30 cellular contexts compared by ENCODE assay signal in genomic region chr15:84967380-84967779, GRCh38. TPM values are rescaled to one million over a fixed set of nuclear protein-coding genes. Genes with fewer than 3 reads are reported as not detected.
A peak's percentile ranks its signal among the peaks of the same experiment; 100 is the strongest.
DNase-seq lines count a peak whose midpoint lies in the region; ATAC-seq, FAIRE-seq and TF ChIP-seq lines count a peak whose summit lies in the region.
"Had no signal": no experiment of that assay in that cellular context is flagged by ENCODE, and none has a peak within 500 bp of the region (broad histone marks: within the 10 kb centered on the region; RNA-seq: fewer than 3 reads in every experiment).

No MANE protein-coding gene starts in this region.

- no peak for TF ChIP-seq POLR2A in H1 (IDR thresholded peaks at IDR 0.05; ENCODE audit: control extremely low read depth in 1 of 2, low read depth in 2 of 2, low read length in 2 of 2)
- TF ChIP-seq POLR2A in testis (IDR thresholded peaks at IDR 0.05), result no peak

- no peaks in the 10 kb centered on the region for H3K79me1 ChIP-seq in H1 (ENCODE audit: low read depth, low read length)

- H3K4me3 Mint-ChIP-seq in natural killer cell treated with Interleukin-12 subunit alpha and Interleukin-12 subunit beta and Interleukin-15 and Interleukin-18, amount 100 ng/mL, for 72 hours, result no peak overlapping the region
- H3K4me3 Mint-ChIP-seq: activated CD8-positive, alpha-beta T cell treated with anti-CD3 and anti-CD28 coated beads, Interleukin-2, amount 10 ng/mL, durations not matched to agents 7 days and 5 days; B cell; naive B cell; T-helper 17 cell had no signal

- H2BK5ac ChIP-seq in H1 (ENCODE audit: low read depth, low read length), result peak overlapping the region; percentile 73

- no peak overlapping the region for H4K5ac ChIP-seq in H1 (ENCODE audit: insufficient read length, low read depth, low read length)

- TF ChIP-seq RAD21 in H1 (IDR thresholded peaks at IDR 0.05 in 1 of 2, conservative IDR thresholded peaks at IDR 0.05 in 1 of 2; ENCODE audit: low read depth in 2 of 2, low read length in 2 of 2), result no peak

- H3K27ac ChIP-seq in heart right ventricle, result no peak overlapping the region
- H3K27ac ChIP-seq in H1 (ENCODE audit: low read depth, low read length), result no peak overlapping the region
- no peak overlapping the region for H3K27ac ChIP-seq in smooth muscle cell (ENCODE audit: low read depth)
- no peak overlapping the region for H3K27ac ChIP-seq in testis
- no peak overlapping the region for H3K27ac ChIP-seq in right atrium auricular region
- H3K27ac ChIP-seq: breast epithelium, epithelial cell of prostate, prostate gland, RWPE1, sigmoid colon, tibial artery had no signal

- no peak for TF ChIP-seq CTCF in heart right ventricle (IDR thresholded peaks at IDR 0.05)
- no peak for TF ChIP-seq CTCF in H1 (IDR thresholded peaks at IDR 0.05; ENCODE audit: control extremely low read depth in 1 of 3, insufficient read depth in 1 of 3, low read depth in 1 of 3, low read length in 3 of 3)
- no peak for TF ChIP-seq CTCF in smooth muscle cell (IDR thresholded peaks at IDR 0.05; ENCODE audit: borderline replicate concordance, insufficient read depth, poor library complexity, severe bottlenecking)
- no peak for TF ChIP-seq CTCF in testis (IDR thresholded peaks at IDR 0.05)
- no peak for TF ChIP-seq CTCF in right atrium auricular region (IDR thresholded peaks at IDR 0.05)

- peaks cover 0 to 12% (median 0%) of the 10 kb centered on the region in 11 donors for H3K9me3 ChIP-seq in heart right ventricle
- H3K9me3 ChIP-seq in H1 (ENCODE audit: insufficient read depth in 2 of 2, low read depth in 1 of 2, low read length in 1 of 2), result peaks cover 6 to 19% of the 10 kb centered on the region in 2 experiments; a peak in 1 of 4 replicates
- H3K9me3 ChIP-seq in smooth muscle cell (replicated peaks; ENCODE audit: low read depth), result no peaks in the 10 kb centered on the region
- H3K9me3 ChIP-seq in testis, result no peaks in the 10 kb centered on the region
- H3K9me3 ChIP-seq in right atrium auricular region, result peaks cover 0 to 4% of the 10 kb centered on the region in 2 donors
- H3K9me3 ChIP-seq: breast epithelium, prostate gland had no signal

- no peaks in the 10 kb centered on the region for H3K36me3 Mint-ChIP-seq in natural killer cell treated with Interleukin-12 subunit alpha and Interleukin-12 subunit beta and Interleukin-15 and Interleukin-18, amount 100 ng/mL, for 72 hours
- H3K36me3 Mint-ChIP-seq: activated naive CD4-positive, alpha-beta T cell treated with anti-CD3 and anti-CD28 coated beads, Interleukin-2, amount 50 U/mL, for 72 hours; naive B cell had no signal

- H3K23me2 ChIP-seq in H1 (ENCODE audit: low read depth, low read length), result peaks cover 2% of the 10 kb centered on the region; the same call in 1 of the 2 replicates

- H3K4me1 Mint-ChIP-seq in natural killer cell treated with Interleukin-12 subunit alpha and Interleukin-12 subunit beta and Interleukin-15 and Interleukin-18, amount 100 ng/mL, for 72 hours (ENCODE audit: low read depth in 2 of 2), result no peaks in the 10 kb centered on the region
- H3K4me1 Mint-ChIP-seq: B cell, naive B cell, T-helper 17 cell had no signal

- H2AFZ ChIP-seq in H1 (ENCODE audit: low read length) (no peak overlapping the region), smooth muscle cell (ENCODE audit: low read depth) (peak overlapping the region; percentile 11)

- no peak overlapping the region for H2BK15ac ChIP-seq in H1 (ENCODE audit: low read length)

- WGBS in heart right ventricle, 2 donors, result 56 to 71% methylated on average over 3 of the region's 3 CpGs
- 92% methylated on average over 3 of the region's 3 CpGs; no CpG with 5 or more reads in 1 of the 2 experiments for WGBS in H1 (ENCODE audit: extremely low coverage in 1 of 2, insufficient coverage in 1 of 2, insufficient read length in 1 of 2, insufficient replicate concordance in 2 of 2, low coverage in 1 of 2, low lambda C conversion rate in 2 of 2, missing lambda C conversion rate in 1 of 2), 2 experiments
- WGBS in smooth muscle cell (ENCODE audit: low lambda C conversion rate), result 68% methylated on average over 3 of the region's 3 CpGs
- 67 to 72% methylated on average over 3 of the region's 3 CpGs for WGBS in testis, 2 donors

- H4K20me1 ChIP-seq in H1 (replicated peaks in 1 of 2; ENCODE audit: control insufficient read depth in 1 of 2, insufficient read depth in 2 of 2, low read length in 2 of 2) (no peaks in the 10 kb centered on the region), smooth muscle cell (ENCODE audit: low read depth) (no peaks in the 10 kb centered on the region)

- no peaks in the 10 kb centered on the region for H3K9me3 Mint-ChIP-seq in natural killer cell treated with Interleukin-12 subunit alpha and Interleukin-12 subunit beta and Interleukin-15 and Interleukin-18, amount 100 ng/mL, for 72 hours
- H3K9me3 Mint-ChIP-seq: activated naive CD4-positive, alpha-beta T cell treated with anti-CD3 and anti-CD28 coated beads, Interleukin-2, amount 50 U/mL, for 72 hours had no signal

- no peak overlapping the region for H3K27ac Mint-ChIP-seq in natural killer cell treated with Interleukin-12 subunit alpha and Interleukin-12 subunit beta and Interleukin-15 and Interleukin-18, amount 100 ng/mL, for 72 hours
- H3K27ac Mint-ChIP-seq: activated CD8-positive, alpha-beta T cell treated with anti-CD3 and anti-CD28 coated beads, Interleukin-2, amount 10 ng/mL, durations not matched to agents 7 days and 5 days; activated naive CD4-positive, alpha-beta T cell treated with anti-CD3 and anti-CD28 coated beads, Interleukin-2, amount 50 U/mL, for 72 hours; B cell; T-helper 17 cell had no signal

- H3K27me3 ChIP-seq in heart right ventricle (no peaks in the 10 kb centered on the region), H1 (replicated peaks in 1 of 4; ENCODE audit: control insufficient read depth in 3 of 4, extremely low read depth in 1 of 4, insufficient read depth in 3 of 4, low read length in 3 of 4) (no peaks in the 10 kb centered on the region; a peak in 1 of 7 replicates), smooth muscle cell (ENCODE audit: low read depth) (no peaks in the 10 kb centered on the region), testis (no peaks in the 10 kb centered on the region), right atrium auricular region (no peaks in the 10 kb centered on the region)
- H3K27me3 ChIP-seq: breast epithelium, sigmoid colon, tibial artery had no signal

- intact Hi-C loops in cardiac septum (cut with DNase I), result no loop called here
- intact Hi-C loops in heart right ventricle (cut with DNase I), result no loop called here
- intact Hi-C loops in testis (cut with DNase I; ENCODE audit: low total_unique reads), result no loop called here

- H3K9ac ChIP-seq in H1 (replicated peaks in 1 of 4; ENCODE audit: extremely low read depth in 1 of 4, low read depth in 3 of 4, low read length in 3 of 4) (no peak overlapping the region), smooth muscle cell (ENCODE audit: low read depth) (no peak overlapping the region)

- no peak overlapping the region for H3K4me3 ChIP-seq in heart right ventricle
- H3K4me3 ChIP-seq in H1 (ENCODE audit: extremely low read depth in 1 of 4, insufficient read depth in 2 of 4, low read depth in 3 of 4, low read length in 4 of 4), result no peak overlapping the region
- H3K4me3 ChIP-seq in smooth muscle cell, result no peak overlapping the region
- no peak overlapping the region for H3K4me3 ChIP-seq in testis
- no peak overlapping the region for H3K4me3 ChIP-seq in right atrium auricular region
- H3K4me3 ChIP-seq: breast epithelium, prostate gland, sigmoid colon, tibial artery had no signal

- no peak overlapping the region for H4K8ac ChIP-seq in H1 (ENCODE audit: extremely low read depth, insufficient read depth, low read length)

- H4K91ac ChIP-seq in H1 (replicated peaks; ENCODE audit: insufficient read length, low read length), result no peak overlapping the region

- no peaks in the 10 kb centered on the region for H3K79me2 ChIP-seq in H1 (ENCODE audit: control insufficient read depth in 1 of 2, insufficient read depth in 2 of 2, low read length in 2 of 2)
- no peaks in the 10 kb centered on the region for H3K79me2 ChIP-seq in smooth muscle cell (ENCODE audit: low read depth)

- H3K23ac ChIP-seq in H1 (ENCODE audit: insufficient read length), result no peak overlapping the region

- H2BK12ac ChIP-seq in H1 (ENCODE audit: low read depth, low read length), result no peak overlapping the region

- H3F3A ChIP-seq in smooth muscle cell (ENCODE audit: low read depth), result no peaks in the 10 kb centered on the region

- no peak overlapping the region for H2BK20ac ChIP-seq in H1 (ENCODE audit: low read length)

- no peak overlapping the region for H2AK5ac ChIP-seq in H1 (ENCODE audit: low read depth, low read length)

- peaks cover 7 to 8% of the 10 kb centered on the region in 2 donors for H3K27me3 Mint-ChIP-seq in natural killer cell treated with Interleukin-12 subunit alpha and Interleukin-12 subunit beta and Interleukin-15 and Interleukin-18, amount 100 ng/mL, for 72 hours

- H3K4ac ChIP-seq in H1 (replicated peaks; ENCODE audit: insufficient read length, low read depth, low read length), result no peak overlapping the region

- no peaks in the 10 kb centered on the region for H3K36me3 ChIP-seq in heart right ventricle
- H3K36me3 ChIP-seq in H1 (ENCODE audit: control insufficient read depth in 2 of 4, insufficient read depth in 4 of 4, low read length in 3 of 4), result no peaks in the 10 kb centered on the region
- H3K36me3 ChIP-seq in smooth muscle cell (ENCODE audit: low read depth), result no peaks in the 10 kb centered on the region
- no peaks in the 10 kb centered on the region for H3K36me3 ChIP-seq in testis (ENCODE audit: low read depth, missing control alignments)
- no peaks in the 10 kb centered on the region for H3K36me3 ChIP-seq in right atrium auricular region
- H3K36me3 ChIP-seq: breast epithelium, prostate gland, sigmoid colon, tibial artery had no signal

- peaks cover 0 to 6% (median 0%) of the 10 kb centered on the region in 9 donors for H3K4me1 ChIP-seq in heart right ventricle
- H3K4me1 ChIP-seq in H1 (replicated peaks in 1 of 4; ENCODE audit: control insufficient read depth in 3 of 4, insufficient read depth in 4 of 4, low read length in 3 of 4), result peaks cover 0 to 4% (median 0%) of the 10 kb centered on the region in 4 experiments; a peak in 4 of 7 replicates
- H3K4me1 ChIP-seq in smooth muscle cell (ENCODE audit: low read depth), result no peaks in the 10 kb centered on the region
- H3K4me1 ChIP-seq in testis, result no peaks in the 10 kb centered on the region
- no peaks in the 10 kb centered on the region for H3K4me1 ChIP-seq in right atrium auricular region
- H3K4me1 ChIP-seq: breast epithelium, prostate gland, sigmoid colon, tibial artery had no signal

- no peak overlapping the region for H3K18ac ChIP-seq in H1 (ENCODE audit: extremely low read depth, low read length)

- FAIRE-seq in H1 (lab: Jason Lieb, UNC), result no peak
- FAIRE-seq: A204.1, GM12892, keratinocyte had no signal

- DNase-seq in cardiac septum (ENCODE audit: low spot score) (peak; percentile 14), heart right ventricle (no peak), MV-4-11 (lab: John Stamatoyannopoulos, UW) (peak; percentile 81), H1 (ENCODE audit: low read depth in 1 of 2, low spot score in 2 of 2) (no peak), smooth muscle cell (lab: John Stamatoyannopoulos, UW; ENCODE audit: unreplicated experiment) (no peak), testis (no peak), right atrium auricular region (ENCODE audit: low spot score) (no peak)
- DNase-seq in natural killer cell treated with Interleukin-12 subunit alpha and Interleukin-12 subunit beta and Interleukin-15 and Interleukin-18, amount 100 ng/mL, for 72 hours (ENCODE audit: low spot score), result no peak
- DNase-seq: activated CD4-positive, alpha-beta T cell treated with anti-CD3 and anti-CD28 coated beads for 1 hour; activated CD8-positive, alpha-beta T cell treated with anti-CD3 and anti-CD28 coated beads, Interleukin-2, amount 10 ng/mL, durations not matched to agents 7 days and 5 days; amygdala; effector CD8-positive, alpha-beta T cell; left ventricle myocardium superior; naive B cell; NCI-H1105; NCI-H187; NCI-H510A; sigmoid colon; stimulated activated CD4-positive, alpha-beta T cell treated with anti-CD3 and anti-CD28 coated beads, Interleukin-4, amount 100 ng/mL, for 1 hour; T-helper 17 cell; tibial artery had no signal

- no peak for ATAC-seq in heart right ventricle
- no peak for ATAC-seq in natural killer cell treated with Interleukin-12 subunit alpha and Interleukin-12 subunit beta and Interleukin-15 and Interleukin-18, amount 100 ng/mL, for 72 hours
- ATAC-seq: activated CD8-positive, alpha-beta T cell treated with anti-CD3 and anti-CD28 coated beads, Interleukin-2, amount 10 ng/mL, durations not matched to agents 7 days and 5 days; activated naive CD4-positive, alpha-beta T cell treated with anti-CD3 and anti-CD28 coated beads, Interleukin-2, amount 50 U/mL, for 72 hours; left ventricle myocardium superior; T-helper 17 cell had no signal

- H2BK120ac ChIP-seq in H1 (replicated peaks; ENCODE audit: low read depth, low read length), result no peak overlapping the region

- H3K4me2 ChIP-seq in H1 (ENCODE audit: insufficient read depth in 1 of 2, low read depth in 2 of 2, low read length in 2 of 2) (no peak overlapping the region), smooth muscle cell (no peak overlapping the region)

- no peak for TF ChIP-seq EP300 in H1 (IDR thresholded peaks at IDR 0.05; ENCODE audit: borderline replicate concordance in 1 of 2, low read depth in 2 of 2, low read length in 2 of 2)

- CTCF ChIA-PET in H1 (lab: Charles Lee; ENCODE audit: partially characterized antibody), result no interaction called here

- H3K56ac ChIP-seq in H1 (replicated peaks; ENCODE audit: insufficient read length, low read depth, low read length), result no peak overlapping the region

- no peak overlapping the region for H3K14ac ChIP-seq in H1 (ENCODE audit: insufficient read length)

- POLR2A ChIA-PET in H1 (lab: Charles Lee; ENCODE audit: partially characterized antibody), result no interaction called here

RNA-seq across cellular contexts. Expression of gene PDE8A, which starts 14.3 kb away (rescaled TPM):
- total RNA-seq in cardiac septum (28.2 TPM), heart right ventricle (10 to 100 TPM; 13.1 to 20.3 (median 17.4) TPM), smooth muscle cell (17.5 and 19.8 TPM in 2 replicates), testis (10 to 100 TPM; 67.3 to 67.8 TPM), right atrium auricular region (10 to 100 TPM; 19.2 to 23.2 TPM)
- polyA plus RNA-seq in heart right ventricle (10 to 100 TPM; 10.9 to 46.7 TPM), H1 (2011; rRNA removed) (4.8 and 7.8 TPM in 2 replicates), smooth muscle cell (4.3 and 5.5 TPM in 2 replicates), testis (ENCODE audit: insufficient read depth, low read depth, low replicate concordance) (27.8 TPM)
- 4.5 and 6.9 TPM in 2 replicates for total RNA-seq in H1 (2021; fragmentation: NEBNext Ultra II Directional; extraction: Animal tissue kit (Norgen Biotek cat#: 25700))
- 7.7 TPM for polyA plus RNA-seq in H1 (2011; cell fraction: cytosol; rRNA removed)
- polyA plus RNA-seq in H1 (2011; cell fraction: nucleus; rRNA removed), result 15.3 TPM
- 4.7 to 7.4 TPM (median 6.0 TPM) in 4 replicates for polyA plus RNA-seq in H1 (2012, experiment 1 of 2)
- 0.47 TPM for polyA plus RNA-seq in H1 (2012, experiment 2 of 2)
- polyA plus RNA-seq in H1 (2013, experiment 1 of 2), result 4.1 TPM
- polyA plus RNA-seq in H1 (2013, experiment 2 of 2), result 4.0 TPM
- polyA minus RNA-seq in H1 (2011; rRNA and poly(A)+ RNA removed), result 14.4 and 15.1 TPM in 2 replicates
- polyA minus RNA-seq in H1 (2011; cell fraction: cytosol; rRNA and poly(A)+ RNA removed), result 5.7 TPM
- polyA minus RNA-seq in H1 (2011; cell fraction: nucleus; rRNA and poly(A)+ RNA removed), result 35.1 TPM
- total RNA-seq in natural killer cell treated with Interleukin-12 subunit alpha and Interleukin-12 subunit beta and Interleukin-15 and Interleukin-18, amount 100 ng/mL, for 72 hours, result 10 to 100 TPM; 27.0 to 32.0 TPM

Comparison
In these comparisons a context has a peak if more than half of its experiments do, and no peak if none do; other contexts are left out.
1. DNase-seq: peak in cardiac septum (single experiment) and MV-4-11 (single experiment); none in heart right ventricle (0 of 2), H1 (0 of 2), smooth muscle cell (single experiment), testis (single experiment), right atrium auricular region (single experiment) and natural killer cell treated with Interleukin-12 subunit alpha and Interleukin-12 subunit beta and Interleukin-15 and Interleukin-18, amount 100 ng/mL, for 72 hours (single experiment).